ENCODE assay signal across 12 cellular contexts in genomic region chr9:76655121-76655531, GRCh38.
DNase-seq lines count a peak whose midpoint lies in the region; ATAC-seq and TF ChIP-seq lines count a peak whose summit lies in the region.
"Had no signal": no experiment of that assay in that cellular context is flagged by ENCODE, and none has a peak within 500 bp of the region (broad histone marks: within the 10 kb centered on the region; RNA-seq: fewer than 3 reads in every experiment).

No MANE protein-coding gene starts in this region.

- intact Hi-C loops in IMR-90 (cut with micrococcal nuclease): no loop called here

- peak overlapping the region; percentile 51; the same call in 1 of the 2 replicates for H4K5ac ChIP-seq in IMR-90 (ENCODE audit: low read depth, low read length)

- peak; percentile 21 for ATAC-seq in IMR-90 (ENCODE audit: low read depth)
- peak; percentile 25 for ATAC-seq in activated naive CD8-positive, alpha-beta T cell treated with anti-CD3 and anti-CD28 coated beads, Interleukin-2, amount 50 U/mL, for 24 hours
- ATAC-seq in HG02678 (IDR thresholded peaks at IDR 0.05; ENCODE audit: unreplicated experiment): no peak
- no peak for ATAC-seq in HG02885 (IDR thresholded peaks at IDR 0.05; ENCODE audit: poor library complexity, unreplicated experiment)
- ATAC-seq: activated CD4-positive, CD25-positive, alpha-beta regulatory T cell treated with anti-CD3 and anti-CD28 coated beads, Interleukin-2, amount 50 U/mL, for 24 hours had no signal

- no peaks in the 10 kb centered on the region for H3K9me3 ChIP-seq in IMR-90 (ENCODE audit: control insufficient read depth, insufficient read depth, low read length)

- H4K20me1 ChIP-seq in IMR-90 (ENCODE audit: insufficient read depth, low read length): no peaks in the 10 kb centered on the region

- no peaks in the 10 kb centered on the region for H3K79me1 ChIP-seq in IMR-90 (ENCODE audit: low read depth in 1 of 2, low read length in 2 of 2)

- in situ Hi-C loops in IMR-90 (cut with MboI; ENCODE audit: low sequenced_read_pairs): loop anchor here (5.0 kb wide), 1 partner anchor 208 kb away; no protein-coding TSS in a partner anchor

- no peak for TF ChIP-seq RAD21 in IMR-90 (IDR thresholded peaks at IDR 0.05; ENCODE audit: low read length)

- peak overlapping the region; percentile 12 for H3K4me3 Mint-ChIP-seq in activated naive CD8-positive, alpha-beta T cell treated with anti-CD3 and anti-CD28 coated beads, Interleukin-2, amount 50 U/mL, for 24 hours
- H3K4me3 Mint-ChIP-seq: activated naive CD4-positive, alpha-beta T cell treated with anti-CD3 and anti-CD28 coated beads, Interleukin-2, amount 50 U/mL, for 24 hours; CD4-positive, CD25-positive, alpha-beta regulatory T cell had no signal

- H3K27me3 Mint-ChIP-seq in activated naive CD8-positive, alpha-beta T cell treated with anti-CD3 and anti-CD28 coated beads, Interleukin-2, amount 50 U/mL, for 24 hours: no peaks in the 10 kb centered on the region
- H3K27me3 Mint-ChIP-seq: CD4-positive, CD25-positive, alpha-beta regulatory T cell had no signal

- no peaks in the 10 kb centered on the region for H3K9me3 Mint-ChIP-seq in activated naive CD8-positive, alpha-beta T cell treated with anti-CD3 and anti-CD28 coated beads, Interleukin-2, amount 50 U/mL, for 24 hours
- H3K9me3 Mint-ChIP-seq: activated naive CD4-positive, alpha-beta T cell treated with anti-CD3 and anti-CD28 coated beads, Interleukin-2, amount 50 U/mL, for 24 hours; CD4-positive, CD25-positive, alpha-beta regulatory T cell had no signal

- no peaks in the 10 kb centered on the region for H3K36me3 ChIP-seq in IMR-90 (ENCODE audit: control insufficient read depth, insufficient read depth, low read length)

- no peaks in the 10 kb centered on the region for H3K36me3 Mint-ChIP-seq in activated naive CD8-positive, alpha-beta T cell treated with anti-CD3 and anti-CD28 coated beads, Interleukin-2, amount 50 U/mL, for 24 hours (ENCODE audit: low read depth)
- H3K36me3 Mint-ChIP-seq: activated naive CD4-positive, alpha-beta T cell treated with anti-CD3 and anti-CD28 coated beads, Interleukin-2, amount 50 U/mL, for 24 hours; CD4-positive, CD25-positive, alpha-beta regulatory T cell had no signal

- peaks cover 48% of the 10 kb centered on the region for H3K4me1 Mint-ChIP-seq in activated naive CD8-positive, alpha-beta T cell treated with anti-CD3 and anti-CD28 coated beads, Interleukin-2, amount 50 U/mL, for 24 hours

- H2AFZ ChIP-seq in IMR-90 (replicated peaks; ENCODE audit: low read length, poor library complexity): no peak overlapping the region

- no peak overlapping the region for H3K23ac ChIP-seq in IMR-90 (ENCODE audit: low read depth, low read length)

- TF ChIP-seq POLR2A in IMR-90 (IDR thresholded peaks at IDR 0.05; ENCODE audit: low read depth, low read length): no peak

- peaks cover 15% of the 10 kb centered on the region for H3K4me1 ChIP-seq in IMR-90 (ENCODE audit: control insufficient read depth, insufficient read depth, low read length)

- H3K4ac ChIP-seq in IMR-90 (ENCODE audit: low read depth, low read length): peak overlapping the region; percentile 49

- H2BK15ac ChIP-seq in IMR-90 (ENCODE audit: low read depth, low read length): peak overlapping the region; percentile 53; the same call in 2 of the 3 replicates

- H3K4me3 ChIP-seq in IMR-90 (ENCODE audit: insufficient read depth, low read depth, low read length): no peak overlapping the region

- H2AK9ac ChIP-seq in IMR-90 (replicated peaks; ENCODE audit: low read depth, low read length, poor library complexity): no peak overlapping the region

- peak overlapping the region; percentile 82 for H2BK20ac ChIP-seq in IMR-90 (ENCODE audit: low read depth, low read length)

- peak overlapping the region; percentile 91 for H3K27ac ChIP-seq in IMR-90 (ENCODE audit: insufficient read depth, low read length)

- peak overlapping the region; percentile 43; the same call in 1 of the 2 replicates for H3K4me2 ChIP-seq in IMR-90 (ENCODE audit: low read depth, low read length)

- no peak for TF ChIP-seq CTCF in IMR-90 (conservative IDR thresholded peaks at IDR 0.05; ENCODE audit: low read depth, low read length)

- no CpG with 5 or more reads among the region's 6 CpGs for WGBS in IMR-90 (ENCODE audit: extremely low coverage in 2 of 2, insufficient read length in 1 of 2), 2 experiments

- DNase-seq in AG08395 (ENCODE audit: low spot score) (peak; percentile 7), IMR-90 (no peak), middle frontal gyrus (ENCODE audit: extremely low spot score, low spot score) (peak; percentile 50), NCI-H748 treated with DMSO at 0.1 percent for 48 hours (lab: John Stamatoyannopoulos, UW) (no peak), NCI-H82 treated with DMSO at 0.1 percent for 48 hours (lab: John Stamatoyannopoulos, UW; ENCODE audit: unreplicated experiment) (no peak)
- DNase-seq in activated naive CD8-positive, alpha-beta T cell treated with anti-CD3 and anti-CD28 coated beads, Interleukin-2, amount 50 U/mL, for 24 hours: no peak
- DNase-seq: NCI-H1694 had no signal

- peak overlapping the region; percentile 48 for H3K27ac Mint-ChIP-seq in activated naive CD8-positive, alpha-beta T cell treated with anti-CD3 and anti-CD28 coated beads, Interleukin-2, amount 50 U/mL, for 24 hours
- H3K27ac Mint-ChIP-seq: activated naive CD4-positive, alpha-beta T cell treated with anti-CD3 and anti-CD28 coated beads, Interleukin-2, amount 50 U/mL, for 24 hours; CD4-positive, CD25-positive, alpha-beta regulatory T cell had no signal

- peaks cover 6% of the 10 kb centered on the region; the same call in 1 of the 2 replicates for H3K9me1 ChIP-seq in IMR-90 (ENCODE audit: insufficient read depth, low read length)

- peak overlapping the region; percentile 69 for H2BK120ac ChIP-seq in IMR-90 (ENCODE audit: low read depth, low read length)

- H4K8ac ChIP-seq in IMR-90 (ENCODE audit: low read depth in 2 of 2, low read length in 2 of 2): peak overlapping the region; percentile 23 to 71; a peak in 3 of 4 replicates

- H3K27me3 ChIP-seq in IMR-90 (ENCODE audit: control insufficient read depth, insufficient read depth, low read length): no peaks in the 10 kb centered on the region

- BruUV-seq in IMR-90 (replicated peaks; lab: Mats Ljungman, UMichigan): no TSS peak

- peak overlapping the region; percentile 44; the same call in 1 of the 2 replicates for H3K14ac ChIP-seq in IMR-90 (replicated peaks; ENCODE audit: low read depth, low read length)

- no peak overlapping the region for H3K56ac ChIP-seq in IMR-90 (ENCODE audit: extremely low read depth, insufficient read depth, low read length)

- dilution Hi-C loops in IMR-90 (cut with HindIII; ENCODE audit: low sequenced_read_pairs, unreplicated experiment): no loop called here

- H3K18ac ChIP-seq in IMR-90 (ENCODE audit: low read depth, low read length): peak overlapping the region; percentile 94

- peak overlapping the region; percentile 78; the same call in 1 of the 2 replicates for H2AK5ac ChIP-seq in IMR-90 (ENCODE audit: low read depth, low read length)

- CTCF ChIA-PET in IMR-90 (lab: Yijun Ruan, JAX): no interaction called here

- POLR2A ChIA-PET in IMR-90 (lab: Charles Lee; ENCODE audit: unreplicated experiment): no interaction called here

- peak overlapping the region; percentile 87 for H2BK5ac ChIP-seq in IMR-90 (ENCODE audit: low read depth, low read length, poor library complexity, severe bottlenecking)

- H3K9ac ChIP-seq in IMR-90 (ENCODE audit: low read depth, low read length): no peak overlapping the region; the same call in 1 of the 2 replicates

- peak overlapping the region; percentile 73 for H4K91ac ChIP-seq in IMR-90 (ENCODE audit: insufficient read depth, low read depth, low read length)

TF ChIP-seq in IMR-90, 13 proteins besides CTCF, POLR2A, EP300 and RAD21:
- TF ChIP-seq CHD1 (IDR thresholded peaks at IDR 0.05; ENCODE audit: low read depth, low read length): no peak
- TF ChIP-seq ELK1 (IDR thresholded peaks at IDR 0.05; ENCODE audit: borderline replicate concordance, low read depth, low read length): no peak
- TF ChIP-seq BHLHE40 (IDR thresholded peaks at IDR 0.05; ENCODE audit: low read depth, low read length): no peak
- no peak for TF ChIP-seq NFE2L2 (IDR thresholded peaks at IDR 0.05; ENCODE audit: low read depth, low read length)
- no peak for TF ChIP-seq RCOR1 (IDR thresholded peaks at IDR 0.05; ENCODE audit: insufficient replicate concordance, low read length)
- no peak for TF ChIP-seq MXI1 (IDR thresholded peaks at IDR 0.05; ENCODE audit: borderline replicate concordance, low read depth, low read length)
- no peak for TF ChIP-seq FOS (IDR thresholded peaks at IDR 0.05; ENCODE audit: low read depth, low read length)
- no peak for TF ChIP-seq USF2 (IDR thresholded peaks at IDR 0.05; ENCODE audit: low read depth, low read length)
- no peak for TF ChIP-seq MAZ (IDR thresholded peaks at IDR 0.05; ENCODE audit: borderline replicate concordance, low read depth, low read length)
- no peak for TF ChIP-seq MAFK (IDR thresholded peaks at IDR 0.05; ENCODE audit: low read depth, low read length)
- no peak for TF ChIP-seq CEBPB (IDR thresholded peaks at IDR 0.05; ENCODE audit: low read depth, low read length)
- TF ChIP-seq SMC3 (IDR thresholded peaks at IDR 0.05; ENCODE audit: low read depth, low read length): no peak
- no peak for TF ChIP-seq RFX5 (IDR thresholded peaks at IDR 0.05; ENCODE audit: low read depth, low read length)
TF ChIP-seq in IMR-90: peak in this region for 0.

Comparison
In these comparisons a context has a peak if more than half of its experiments do, and no peak if none do; other contexts are left out.
1. DNase-seq: peak in AG08395 (single experiment) and middle frontal gyrus (single experiment); none in IMR-90 (single experiment), activated naive CD8-positive, alpha-beta T cell treated with anti-CD3 and anti-CD28 coated beads, Interleukin-2, amount 50 U/mL, for 24 hours (single experiment), NCI-H748 treated with DMSO at 0.1 percent for 48 hours (single experiment) and NCI-H82 treated with DMSO at 0.1 percent for 48 hours (single experiment).
2. ATAC-seq: peak in IMR-90 (single experiment) and activated naive CD8-positive, alpha-beta T cell treated with anti-CD3 and anti-CD28 coated beads, Interleukin-2, amount 50 U/mL, for 24 hours (single experiment); none in HG02678 (single experiment) and HG02885 (single experiment).